10 cellular contexts compared by ENCODE assay signal in genomic region chr18:3666526-3667254, GRCh38.
DNase-seq lines count a peak whose midpoint lies in the region; ATAC-seq and TF ChIP-seq lines count a peak whose summit lies in the region.
"Had no signal": no experiment of that assay in that cellular context is flagged by ENCODE, and none has a peak within 500 bp of the region (broad histone marks: within the 10 kb centered on the region; RNA-seq: fewer than 3 reads in every experiment).

No MANE protein-coding gene starts in this region.

- no peaks in the 10 kb centered on the region for H3F3A ChIP-seq in GM23248 (ENCODE audit: insufficient read depth)

- TF ChIP-seq CTCF in right lobe of liver (IDR thresholded peaks at IDR 0.05) = no peak
- TF ChIP-seq CTCF in brain microvascular endothelial cell (IDR thresholded peaks at IDR 0.05; ENCODE audit: low read depth, low read length, missing control alignments) = no peak
- no peak for TF ChIP-seq CTCF in upper lobe of right lung (IDR thresholded peaks at IDR 0.05)

- H3K4me3 ChIP-seq in ACC112 (ENCODE audit: low read depth, low read length) (no peak overlapping the region), GM23248 (no peak overlapping the region), SJCRH30 (no peak overlapping the region), right lobe of liver (no peak overlapping the region), brain microvascular endothelial cell (ENCODE audit: low read depth, low read length) (no peak overlapping the region), upper lobe of right lung (no peak overlapping the region)

- peak overlapping the region; percentile 76 for H2AFZ ChIP-seq in ACC112 (ENCODE audit: low read length, unreplicated experiment)
- H2AFZ ChIP-seq in GM23248 = peak overlapping the region; percentile 70; the same call in 1 of the 2 replicates

- no peak overlapping the region for H3K4me2 ChIP-seq in GM23248 (ENCODE audit: unreplicated experiment)

- H3K4me1 ChIP-seq in ACC112 (ENCODE audit: control insufficient read depth, insufficient read depth, low read length, unreplicated experiment) (peaks cover 8% of the 10 kb centered on the region), GM23248 (ENCODE audit: insufficient read depth) (peaks cover 9% of the 10 kb centered on the region; the same call in 1 of the 2 replicates), SJCRH30 (peaks cover 24% of the 10 kb centered on the region), right lobe of liver (peaks cover 0 to 27% (median 0%) of the 10 kb centered on the region in 4 donors), upper lobe of right lung (peaks cover 12% of the 10 kb centered on the region)

- in situ Hi-C loops in GM23248 (cut with MboI) = loop anchor here (5.0 to 10.0 kb wide), 3 partner anchors 72 to 384 kb away; partner anchors contain the start of gene TGIF1
- in situ Hi-C loops in brain microvascular endothelial cell (cut with HindIII; ENCODE audit: low pct_ligation_motif_present, low sequenced_read_pairs) = loop anchor here (25.0 kb wide), 1 partner anchor 379 kb away; no protein-coding TSS in a partner anchor

- no peak for TF ChIP-seq POLR2A in right lobe of liver (IDR thresholded peaks at IDR 0.05)

- DNase-seq in GM23248 = no peak
- no peak for DNase-seq in SJCRH30
- DNase-seq in right lobe of liver = no peak
- no peak for DNase-seq in NCI-H748 treated with DMSO at 0.1 percent for 48 hours (lab: John Stamatoyannopoulos, UW)
- DNase-seq in activated T-cell treated with anti-CD3 and anti-CD28 coated beads for 4 hours = no peak
- DNase-seq in brain microvascular endothelial cell = no peak
- DNase-seq in upper lobe of right lung = no peak

- H3K9me2 ChIP-seq in GM23248 (ENCODE audit: insufficient read depth) = no peaks in the 10 kb centered on the region

- intact Hi-C loops in right lobe of liver (cut with DNase I) (loop anchor here (10.0 kb wide), 3 partner anchors 82 to 382 kb away; partner anchors contain the start of gene TGIF1 (in 1 of the 2)), upper lobe of right lung (cut with DNase I) (loop anchor here (5.0 to 10.0 kb wide), 2 partner anchors 72 to 384 kb away; no protein-coding TSS in a partner anchor)

- H4K20me1 ChIP-seq in GM23248 (ENCODE audit: insufficient read depth) = no peaks in the 10 kb centered on the region

- peak in 1 of 4 donors; percentile 14 for ATAC-seq in right lobe of liver
- ATAC-seq in upper lobe of right lung = no peak

- no peaks in the 10 kb centered on the region for H3K27me3 ChIP-seq in ACC112 (ENCODE audit: insufficient read depth, low read length)
- no peaks in the 10 kb centered on the region for H3K27me3 ChIP-seq in GM23248 (replicated peaks; ENCODE audit: insufficient read depth)
- H3K27me3 ChIP-seq in SJCRH30 = no peaks in the 10 kb centered on the region
- H3K27me3 ChIP-seq in right lobe of liver = no peaks in the 10 kb centered on the region
- H3K27me3 ChIP-seq in brain microvascular endothelial cell (replicated peaks) = no peaks in the 10 kb centered on the region
- no peaks in the 10 kb centered on the region for H3K27me3 ChIP-seq in upper lobe of right lung
- H3K27me3 ChIP-seq: dorsolateral prefrontal cortex, tibial nerve had no signal

- H3K79me2 ChIP-seq in ACC112 (ENCODE audit: control insufficient read depth, insufficient read depth, low read length, unreplicated experiment) (no peaks in the 10 kb centered on the region), GM23248 (ENCODE audit: insufficient read depth) (no peaks in the 10 kb centered on the region)

- H3K9me3 ChIP-seq in GM23248 (ENCODE audit: low read depth) = no peaks in the 10 kb centered on the region
- no peaks in the 10 kb centered on the region; the same call in 1 of the 2 replicates for H3K9me3 ChIP-seq in SJCRH30 (replicated peaks)
- no peaks in the 10 kb centered on the region for H3K9me3 ChIP-seq in right lobe of liver
- no peaks in the 10 kb centered on the region for H3K9me3 ChIP-seq in upper lobe of right lung
- H3K9me3 ChIP-seq: tibial nerve had no signal

- H3K36me3 ChIP-seq in ACC112 (ENCODE audit: insufficient read depth, low read length) (no peaks in the 10 kb centered on the region), GM23248 (ENCODE audit: low read depth) (no peaks in the 10 kb centered on the region), SJCRH30 (no peaks in the 10 kb centered on the region), right lobe of liver (no peaks in the 10 kb centered on the region), brain microvascular endothelial cell (replicated peaks) (no peaks in the 10 kb centered on the region), upper lobe of right lung (no peaks in the 10 kb centered on the region)
- H3K36me3 ChIP-seq: tibial nerve had no signal

- 94 to 98% methylated on average over 5 of the region's 5 CpGs for WGBS in GM23248 (ENCODE audit: low coverage in 1 of 2, low lambda C conversion rate in 2 of 2, missing lambda C conversion rate in 2 of 2), 2 experiments
- WGBS in right lobe of liver (ENCODE audit: insufficient coverage, low coverage, low lambda C conversion rate, missing lambda C conversion rate) = 69% methylated on average over 5 of the region's 5 CpGs

- H3K27ac ChIP-seq in ACC112 (ENCODE audit: low read depth, low read length) (no peak overlapping the region), GM23248 (no peak overlapping the region), SJCRH30 (peak overlapping the region; percentile 71; the same call in 1 of the 2 replicates), right lobe of liver (peak overlapping the region in 2 of 3 donors; percentile 68 to 82), brain microvascular endothelial cell (no peak overlapping the region), upper lobe of right lung (no peak overlapping the region)

- H3K9ac ChIP-seq in GM23248 = no peak overlapping the region

Comparison
In these comparisons a context has a peak if more than half of its experiments do, and no peak if none do; other contexts are left out.
1. H3K27ac ChIP-seq: peak in SJCRH30 (single experiment) and right lobe of liver (2 of 3); none in ACC112 (single experiment), GM23248 (single experiment), brain microvascular endothelial cell (single experiment) and upper lobe of right lung (single experiment).